7 cellular contexts compared by ENCODE assay signal in the genomic region with DNA sequence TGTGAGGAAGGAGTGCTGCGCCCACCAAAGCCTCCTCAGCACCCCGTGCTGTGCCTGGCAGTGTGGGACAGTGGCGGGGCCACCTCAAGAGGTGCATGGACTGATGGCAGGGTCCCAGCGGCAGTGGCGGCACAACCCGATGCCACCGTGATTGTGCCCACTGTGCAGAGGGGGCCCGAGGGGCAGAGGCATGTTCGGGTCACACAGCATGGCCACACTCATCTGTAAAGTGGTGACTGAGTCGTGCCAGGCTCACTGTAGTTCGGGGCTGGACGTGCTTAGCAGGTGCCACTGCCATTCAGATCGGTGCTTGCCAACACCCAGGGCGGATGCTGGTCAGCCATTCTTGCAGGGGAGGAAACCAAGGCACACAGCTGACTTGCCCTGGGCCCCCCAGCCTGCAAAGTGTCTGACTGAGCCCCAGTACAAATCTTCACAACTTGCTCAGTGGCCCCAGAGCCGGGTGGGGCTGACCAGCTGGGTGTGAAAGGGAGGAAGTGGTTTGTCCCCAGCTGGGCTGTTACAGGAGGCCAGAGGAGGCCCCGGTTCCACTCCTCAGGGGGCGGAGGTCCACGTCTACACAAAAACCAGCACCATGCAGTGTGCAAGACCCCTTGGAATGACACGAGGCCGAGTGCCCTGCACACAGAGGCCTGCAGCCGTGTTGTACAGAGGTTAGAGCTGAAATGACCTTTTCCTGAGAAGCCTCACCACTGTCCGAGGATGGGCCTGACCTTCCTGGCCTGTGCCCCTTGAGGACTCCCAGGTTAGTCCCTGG. TPM values are rescaled to one million over a fixed set of nuclear protein-coding genes. Genes with fewer than 3 reads are reported as not detected.
DNase-seq lines count a peak whose midpoint lies in the region; ATAC-seq lines count a peak whose summit lies in the region.

No MANE protein-coding gene starts in this region.

- DNase-seq in OCI-M1 (lab: John Stamatoyannopoulos, UW) (peak; percentile 25), G401 (ENCODE audit: low spot score) (no peak), cerebellar cortex (ENCODE audit: low spot score) (no peak), cerebellar nuclear complex (lab: John Stamatoyannopoulos, UW) (no peak)
- DNase-seq in stimulated activated naive CD8-positive, alpha-beta T cell treated with anti-CD3 and anti-CD28 coated beads, Interleukin-15, Interleukin-2, amounts not matched to agents 100 U/mL and 50 U/mL, for 24 hours = peak; percentile 52

- ATAC-seq in GM19463 (IDR thresholded peaks at IDR 0.05; ENCODE audit: unreplicated experiment) (peak; percentile 8), esophagus mucosa (peak; percentile 4)
- no peak for ATAC-seq in stimulated activated naive CD8-positive, alpha-beta T cell treated with anti-CD3 and anti-CD28 coated beads, Interleukin-15, Interleukin-2, amounts not matched to agents 100 U/mL and 50 U/mL, for 24 hours

- in situ Hi-C loops in G401 (cut with HindIII; ENCODE audit: low sequenced_read_pairs) = no loop called here

RNA-seq across cellular contexts. Expression of a gene that starts 17.8 kb away (rescaled TPM):
- 2.1 TPM for total RNA-seq in esophagus mucosa
- 0.06 TPM in 1 of 2 replicates, not detected in the other for total RNA-seq in G401 (2014; rRNA removed; shearing (Covaris generic))

Comparison
In these comparisons a context has a peak if more than half of its experiments do, and no peak if none do; other contexts are left out.
1. DNase-seq: peak in OCI-M1 (single experiment) and stimulated activated naive CD8-positive, alpha-beta T cell treated with anti-CD3 and anti-CD28 coated beads, Interleukin-15, Interleukin-2, amounts not matched to agents 100 U/mL and 50 U/mL, for 24 hours (single experiment); none in G401 (single experiment), cerebellar cortex (single experiment) and cerebellar nuclear complex (0 of 2).